Comparison of ENCODE assay signal across 1 cellular context in genomic region chr1:216175714-216176113, GRCh38.
TF ChIP-seq lines count a peak whose summit lies in the region.

No MANE protein-coding gene starts in this region.

TF ChIP-seq in WTC11, 78 proteins besides CTCF, POLR2A, EP300 and RAD21 (continued from another document):
- TF ChIP-seq, protein P1, sequence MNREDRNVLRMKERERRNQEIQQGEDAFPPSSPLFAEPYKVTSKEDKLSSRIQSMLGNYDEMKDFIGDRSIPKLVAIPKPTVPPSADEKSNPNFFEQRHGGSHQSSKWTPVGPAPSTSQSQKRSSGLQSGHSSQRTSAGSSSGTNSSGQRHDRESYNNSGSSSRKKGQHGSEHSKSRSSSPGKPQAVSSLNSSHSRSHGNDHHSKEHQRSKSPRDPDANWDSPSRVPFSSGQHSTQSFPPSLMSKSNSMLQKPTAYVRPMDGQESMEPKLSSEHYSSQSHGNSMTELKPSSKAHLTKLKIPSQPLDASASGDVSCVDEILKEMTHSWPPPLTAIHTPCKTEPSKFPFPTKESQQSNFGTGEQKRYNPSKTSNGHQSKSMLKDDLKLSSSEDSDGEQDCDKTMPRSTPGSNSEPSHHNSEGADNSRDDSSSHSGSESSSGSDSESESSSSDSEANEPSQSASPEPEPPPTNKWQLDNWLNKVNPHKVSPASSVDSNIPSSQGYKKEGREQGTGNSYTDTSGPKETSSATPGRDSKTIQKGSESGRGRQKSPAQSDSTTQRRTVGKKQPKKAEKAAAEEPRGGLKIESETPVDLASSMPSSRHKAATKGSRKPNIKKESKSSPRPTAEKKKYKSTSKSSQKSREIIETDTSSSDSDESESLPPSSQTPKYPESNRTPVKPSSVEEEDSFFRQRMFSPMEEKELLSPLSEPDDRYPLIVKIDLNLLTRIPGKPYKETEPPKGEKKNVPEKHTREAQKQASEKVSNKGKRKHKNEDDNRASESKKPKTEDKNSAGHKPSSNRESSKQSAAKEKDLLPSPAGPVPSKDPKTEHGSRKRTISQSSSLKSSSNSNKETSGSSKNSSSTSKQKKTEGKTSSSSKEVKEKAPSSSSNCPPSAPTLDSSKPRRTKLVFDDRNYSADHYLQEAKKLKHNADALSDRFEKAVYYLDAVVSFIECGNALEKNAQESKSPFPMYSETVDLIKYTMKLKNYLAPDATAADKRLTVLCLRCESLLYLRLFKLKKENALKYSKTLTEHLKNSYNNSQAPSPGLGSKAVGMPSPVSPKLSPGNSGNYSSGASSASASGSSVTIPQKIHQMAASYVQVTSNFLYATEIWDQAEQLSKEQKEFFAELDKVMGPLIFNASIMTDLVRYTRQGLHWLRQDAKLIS (CRISPR knock-in tag; IDR thresholded peaks at IDR 0.05; ENCODE audit: borderline replicate concordance): no peak
- TF ChIP-seq MXD4 (CRISPR knock-in tag; IDR thresholded peaks at IDR 0.05; ENCODE audit: borderline replicate concordance) (no peak), ZBTB21 (CRISPR knock-in tag; IDR thresholded peaks at IDR 0.05; ENCODE audit: borderline replicate concordance) (no peak), ATF2 (CRISPR knock-in tag; IDR thresholded peaks at IDR 0.05; ENCODE audit: borderline replicate concordance, low read depth) (no peak)
